ENCODE assay signal across 24 cellular contexts in genomic region chr4:111770514-111770913, GRCh38.
DNase-seq lines count a peak whose midpoint lies in the region; ATAC-seq, FAIRE-seq and TF ChIP-seq lines count a peak whose summit lies in the region.
"Had no signal": no experiment of that assay in that cellular context is flagged by ENCODE, and none has a peak within 500 bp of the region (broad histone marks: within the 10 kb centered on the region; RNA-seq: fewer than 3 reads in every experiment).

No MANE protein-coding gene starts in this region.

- H3K27ac ChIP-seq in HepG2 (ENCODE audit: extremely low read length, insufficient read depth, low read length) (no peak overlapping the region), right lobe of liver (no peak overlapping the region), neural progenitor cell (no peak overlapping the region), kidney (ENCODE audit: low read depth in 2 of 2, low read length in 2 of 2) (no peak overlapping the region)
- H3K27ac ChIP-seq: 22Rv1; BLaER1 treated with 17β-estradiol and CSF1 and Interleukin-3, amounts not matched to agents 10 nM and 100 nM had no signal

- H3K79me2 ChIP-seq in HepG2 (ENCODE audit: insufficient read depth, low read length) (no peaks in the 10 kb centered on the region), neural progenitor cell (ENCODE audit: low read depth) (no peaks in the 10 kb centered on the region)

- no peak for TF ChIP-seq CTCF in HepG2 (CRISPR knock-in tag; IDR thresholded peaks at IDR 0.05)
- TF ChIP-seq CTCF in right lobe of liver (IDR thresholded peaks at IDR 0.05): no peak
- TF ChIP-seq CTCF in neural progenitor cell (IDR thresholded peaks at IDR 0.05): no peak
- TF ChIP-seq CTCF in kidney (IDR thresholded peaks at IDR 0.05; ENCODE audit: borderline replicate concordance, extremely low read depth, insufficient read depth): no peak

- 32% methylated on average over 3 of the region's 8 CpGs for WGBS in HepG2 (ENCODE audit: low lambda C conversion rate)
- WGBS in right lobe of liver (ENCODE audit: insufficient coverage, low coverage, low lambda C conversion rate, missing lambda C conversion rate): 62% methylated on average over 5 of the region's 8 CpGs

- H3F3A ChIP-seq in neural progenitor cell (ENCODE audit: low read depth): no peaks in the 10 kb centered on the region

- no peak for TF ChIP-seq RAD21 in HepG2 (CRISPR knock-in tag; IDR thresholded peaks at IDR 0.05)

- peaks cover 19% of the 10 kb centered on the region for H3K4me1 Mint-ChIP-seq in neural progenitor cell
- H3K4me1 Mint-ChIP-seq: CD14-positive monocyte; CD8-positive, alpha-beta memory T cell had no signal

- intact Hi-C loops in HepG2 (cut with micrococcal nuclease; ENCODE audit: unreplicated experiment): no loop called here
- intact Hi-C loops in right lobe of liver (cut with DNase I): no loop called here
- intact Hi-C loops in posterior vena cava (cut with DNase I): no loop called here
- intact Hi-C loops in kidney (cut with DNase I): no loop called here

- H3K4me3 ChIP-seq in HepG2 (replicated peaks in 1 of 3; ENCODE audit: insufficient read depth in 1 of 3, low read depth in 2 of 3, low read length in 3 of 3): no peak overlapping the region
- H3K4me3 ChIP-seq in right lobe of liver: no peak overlapping the region
- H3K4me3 ChIP-seq in neural progenitor cell: no peak overlapping the region
- no peak overlapping the region for H3K4me3 ChIP-seq in kidney (ENCODE audit: low read length in 2 of 2)
- H3K4me3 ChIP-seq: BLaER1 treated with 17β-estradiol and CSF1 and Interleukin-3, amounts not matched to agents 10 nM and 100 nM; GM23338; HAP-1 had no signal

- in situ Hi-C loops in HepG2 (cut with HindIII; ENCODE audit: extremely low pct_ligation_motif_present, low pct_unique_long_range_greater_than_20kb): no loop called here

- H3K36me3 ChIP-seq in HepG2 (replicated peaks in 1 of 2; ENCODE audit: control insufficient read depth in 1 of 2, insufficient read depth in 2 of 2, low read length in 2 of 2): no peaks in the 10 kb centered on the region
- H3K36me3 ChIP-seq in right lobe of liver: no peaks in the 10 kb centered on the region
- H3K36me3 ChIP-seq in neural progenitor cell: peaks cover 3% of the 10 kb centered on the region
- no peaks in the 10 kb centered on the region for H3K36me3 ChIP-seq in kidney (ENCODE audit: control insufficient read depth in 1 of 2, insufficient read depth in 2 of 2, low read length in 2 of 2)
- H3K36me3 ChIP-seq: BE2C; BLaER1 treated with 17β-estradiol and CSF1 and Interleukin-3, amounts not matched to agents 10 nM and 100 nM; HAP-1 had no signal

- ATAC-seq in HepG2 (peak; percentile 23; the same call in 1 of the 3 replicates), right lobe of liver (no peak), HG02840 (IDR thresholded peaks at IDR 0.05; ENCODE audit: low FRiP score, unreplicated experiment) (no peak)
- ATAC-seq: GM23338 had no signal

- H3K27me3 Mint-ChIP-seq in neural progenitor cell (ENCODE audit: insufficient read depth, low read depth): peaks cover 3% of the 10 kb centered on the region
- H3K27me3 Mint-ChIP-seq: CD4-positive, alpha-beta T cell; CD8-positive, alpha-beta memory T cell had no signal

- H3K4me3 Mint-ChIP-seq in neural progenitor cell: no peak overlapping the region
- H3K4me3 Mint-ChIP-seq: CD14-positive monocyte; CD4-positive, alpha-beta T cell; CD8-positive, alpha-beta memory T cell; GM23338; HFFc6 had no signal

- no peaks in the 10 kb centered on the region for H3K36me3 Mint-ChIP-seq in neural progenitor cell
- H3K36me3 Mint-ChIP-seq: CD14-positive monocyte; CD8-positive, alpha-beta memory T cell had no signal

- no peak overlapping the region for H2AFZ ChIP-seq in HepG2 (ENCODE audit: low read length)
- peak overlapping the region; percentile 35 for H2AFZ ChIP-seq in neural progenitor cell (replicated peaks)
- H2AFZ ChIP-seq: GM23338 had no signal

- no TSS peak for BruUV-seq in HepG2 (replicated peaks; lab: Mats Ljungman, UMichigan)

- FAIRE-seq in HepG2 (lab: Jason Lieb, UNC) (no peak), kidney (lab: Jason Lieb, UNC) (no peak)
- FAIRE-seq: A204.1, D721Med, GM12891, GM18507 had no signal

- H3K9me3 Mint-ChIP-seq in neural progenitor cell: peaks cover 4% of the 10 kb centered on the region
- H3K9me3 Mint-ChIP-seq: GM23338, HFFc6 had no signal

- H3K4me2 ChIP-seq in HepG2 (ENCODE audit: low read depth, low read length): no peak overlapping the region
- H3K4me2 ChIP-seq in neural progenitor cell: peak overlapping the region; percentile 7
- H3K4me2 ChIP-seq: BLaER1 treated with 17β-estradiol and CSF1 and Interleukin-3, amounts not matched to agents 10 nM and 100 nM; GM23338 had no signal

- DNase-seq in HepG2 (ENCODE audit: low spot score) (no peak), right lobe of liver (no peak), neural progenitor cell (ENCODE audit: low spot score) (no peak), posterior vena cava (ENCODE audit: low spot score) (peak; percentile 58), kidney (no peak), iPS-NIHi7 (ENCODE audit: extremely low spot score) (no peak)
- DNase-seq: AML-193; BE2C; CD4-positive, alpha-beta T cell; CD8-positive, alpha-beta memory T cell; DMS53; DMS79 treated with DMSO at 0.1 percent for 48 hours; GF-D8; HFFc6 had no signal

- CTCF ChIA-PET in HepG2 (lab: Yijun Ruan, JAX; ENCODE audit: low intra/inter-chr PET ratio, low total read pairs): no interaction called here

- H3K4me1 ChIP-seq in HepG2 (ENCODE audit: insufficient read depth, low read length): no peaks in the 10 kb centered on the region
- H3K4me1 ChIP-seq in right lobe of liver: no peaks in the 10 kb centered on the region
- H3K4me1 ChIP-seq in neural progenitor cell: peaks cover 5% of the 10 kb centered on the region
- H3K4me1 ChIP-seq in kidney (ENCODE audit: control insufficient read depth in 1 of 2, insufficient read depth in 1 of 2, low read depth in 1 of 2, low read length in 2 of 2): no peaks in the 10 kb centered on the region
- H3K4me1 ChIP-seq: BE2C; BLaER1 treated with 17β-estradiol and CSF1 and Interleukin-3, amounts not matched to agents 10 nM and 100 nM; HAP-1 had no signal

- no peak overlapping the region for H3K9ac ChIP-seq in HepG2 (ENCODE audit: insufficient read depth, low read depth, low read length)
- no peak overlapping the region for H3K9ac ChIP-seq in neural progenitor cell
- H3K9ac ChIP-seq in kidney (ENCODE audit: low read length in 2 of 2): no peak overlapping the region
- H3K9ac ChIP-seq: BLaER1 treated with 17β-estradiol and CSF1 and Interleukin-3, amounts not matched to agents 10 nM and 100 nM had no signal

- H4K20me1 ChIP-seq in HepG2 (ENCODE audit: insufficient read depth, low read length) (no peaks in the 10 kb centered on the region), neural progenitor cell (ENCODE audit: low read depth) (no peaks in the 10 kb centered on the region)
- H4K20me1 ChIP-seq: BLaER1 treated with 17β-estradiol and CSF1 and Interleukin-3, amounts not matched to agents 10 nM and 100 nM had no signal

- TF ChIP-seq EP300 in HepG2 (IDR thresholded peaks at IDR 0.05; ENCODE audit: low read depth in 2 of 2, low read length in 2 of 2) (no peak), HepG2 (CRISPR knock-in tag; IDR thresholded peaks at IDR 0.05; ENCODE audit: borderline replicate concordance) (no peak)

- peak overlapping the region; percentile 8 for H3K27ac Mint-ChIP-seq in neural progenitor cell
- H3K27ac Mint-ChIP-seq: CD14-positive monocyte; CD4-positive, alpha-beta T cell; CD8-positive, alpha-beta memory T cell; GM23338; HFFc6 had no signal

- TF ChIP-seq POLR2A in HepG2 (IDR thresholded peaks at IDR 0.05; ENCODE audit: insufficient read depth in 1 of 2, low read depth in 2 of 2, low read length in 2 of 2): no peak
- no peak for TF ChIP-seq POLR2A in right lobe of liver (IDR thresholded peaks at IDR 0.05)

- POLR2A ChIA-PET in HepG2 (lab: Yijun Ruan, JAX): no interaction called here

- H3K27me3 ChIP-seq in HepG2 (ENCODE audit: control insufficient read depth in 1 of 2, insufficient read depth in 2 of 2, low read length in 2 of 2) (no peaks in the 10 kb centered on the region), right lobe of liver (no peaks in the 10 kb centered on the region), neural progenitor cell (no peaks in the 10 kb centered on the region)
- H3K27me3 ChIP-seq: BE2C; BLaER1 treated with 17β-estradiol and CSF1 and Interleukin-3, amounts not matched to agents 10 nM and 100 nM had no signal

- no peaks in the 10 kb centered on the region for H3K9me3 ChIP-seq in HepG2 (ENCODE audit: low read length)
- H3K9me3 ChIP-seq in right lobe of liver: no peaks in the 10 kb centered on the region
- no peaks in the 10 kb centered on the region for H3K9me3 ChIP-seq in neural progenitor cell (ENCODE audit: low read depth)
- H3K9me3 ChIP-seq in kidney (ENCODE audit: control insufficient read depth in 1 of 2, low read length in 2 of 2): no peaks in the 10 kb centered on the region
- H3K9me3 ChIP-seq: BE2C; BLaER1 treated with 17β-estradiol and CSF1 and Interleukin-3, amounts not matched to agents 10 nM and 100 nM; HAP-1 had no signal

TF ChIP-seq in HepG2, 621 proteins besides CTCF, POLR2A, EP300 and RAD21 (continues in another document):
- no peak for TF ChIP-seq ZNF34 (CRISPR knock-in tag; IDR thresholded peaks at IDR 0.05; ENCODE audit: borderline replicate concordance)
- no peak for TF ChIP-seq ZNF333 (CRISPR knock-in tag; IDR thresholded peaks at IDR 0.05; ENCODE audit: borderline replicate concordance)
- TF ChIP-seq, protein P1, sequence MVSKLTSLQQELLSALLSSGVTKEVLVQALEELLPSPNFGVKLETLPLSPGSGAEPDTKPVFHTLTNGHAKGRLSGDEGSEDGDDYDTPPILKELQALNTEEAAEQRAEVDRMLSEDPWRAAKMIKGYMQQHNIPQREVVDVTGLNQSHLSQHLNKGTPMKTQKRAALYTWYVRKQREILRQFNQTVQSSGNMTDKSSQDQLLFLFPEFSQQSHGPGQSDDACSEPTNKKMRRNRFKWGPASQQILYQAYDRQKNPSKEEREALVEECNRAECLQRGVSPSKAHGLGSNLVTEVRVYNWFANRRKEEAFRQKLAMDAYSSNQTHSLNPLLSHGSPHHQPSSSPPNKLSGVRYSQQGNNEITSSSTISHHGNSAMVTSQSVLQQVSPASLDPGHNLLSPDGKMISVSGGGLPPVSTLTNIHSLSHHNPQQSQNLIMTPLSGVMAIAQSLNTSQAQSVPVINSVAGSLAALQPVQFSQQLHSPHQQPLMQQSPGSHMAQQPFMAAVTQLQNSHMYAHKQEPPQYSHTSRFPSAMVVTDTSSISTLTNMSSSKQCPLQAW (CRISPR knock-in tag; IDR thresholded peaks at IDR 0.05): no peak
- no peak for TF ChIP-seq YEATS4 (CRISPR knock-in tag; IDR thresholded peaks at IDR 0.05; ENCODE audit: borderline replicate concordance)
- no peak for TF ChIP-seq E2F2 (CRISPR knock-in tag; IDR thresholded peaks at IDR 0.05; ENCODE audit: borderline replicate concordance)
